ENCODE assay signal across 16 cellular contexts in the genomic region with DNA sequence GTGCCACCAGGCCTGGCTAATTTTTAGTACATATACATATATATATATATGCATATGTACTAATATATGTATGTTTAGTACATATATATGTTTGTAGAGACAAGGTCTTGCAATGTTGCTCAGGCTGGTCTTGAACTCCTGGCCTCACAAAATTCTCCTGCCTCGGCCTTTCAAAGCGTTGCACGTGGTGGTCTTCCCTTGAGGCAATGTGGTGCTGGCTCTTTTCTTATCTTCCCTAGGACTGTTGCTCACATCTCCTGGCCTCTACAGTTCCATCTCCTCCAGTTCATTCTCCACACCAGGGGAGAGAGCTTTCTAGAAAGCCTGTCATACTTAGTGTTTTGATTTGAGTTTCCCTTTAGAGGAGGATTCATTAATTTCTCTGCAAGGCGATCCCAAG. TPM values are rescaled to one million over a fixed set of nuclear protein-coding genes. Genes with fewer than 3 reads are reported as not detected.
DNase-seq lines count a peak whose midpoint lies in the region; ATAC-seq and TF ChIP-seq lines count a peak whose summit lies in the region.
"Had no signal": no experiment of that assay in that cellular context is flagged by ENCODE, and none has a peak within 500 bp of the region (broad histone marks: within the 10 kb centered on the region; RNA-seq: fewer than 3 reads in every experiment).

No MANE protein-coding gene starts in this region.

- H3K4me1 ChIP-seq in SJCRH30 (peaks cover 45% of the 10 kb centered on the region), tibial artery (peaks cover 0 to 29% (median 8%) of the 10 kb centered on the region in 4 donors)

- H3K4me3 ChIP-seq in SJCRH30 (no peak overlapping the region), tibial artery (no peak overlapping the region)
- H3K4me3 ChIP-seq: cardiac muscle cell, gastroesophageal sphincter, spleen had no signal

- H3K9me3 ChIP-seq in SJCRH30 (replicated peaks) (no peaks in the 10 kb centered on the region), tibial artery (no peaks in the 10 kb centered on the region)
- H3K9me3 ChIP-seq: gastroesophageal sphincter, spleen had no signal

- no peak for DNase-seq in activated naive CD8-positive, alpha-beta T cell treated with anti-CD3 and anti-CD28 coated beads for 36 hours
- DNase-seq in SJCRH30 (no peak), immature natural killer cell (no peak), tibial artery (no peak), NOMO-1 treated with DMSO at 0.1 percent for 48 hours (lab: John Stamatoyannopoulos, UW; ENCODE audit: unreplicated experiment) (no peak)
- DNase-seq: midbrain, NCI-H1092, NCI-H2081 treated with DMSO at 0.1 percent for 48 hours, NCI-H510A had no signal

- H3K27me3 Mint-ChIP-seq in activated naive CD8-positive, alpha-beta T cell: no peaks in the 10 kb centered on the region
- no peaks in the 10 kb centered on the region for H3K27me3 Mint-ChIP-seq in activated naive CD8-positive, alpha-beta T cell treated with anti-CD3 and anti-CD28 coated beads for 36 hours
- peaks cover 0 to 3% (median 0%) of the 10 kb centered on the region in 3 donors for H3K27me3 Mint-ChIP-seq in immature natural killer cell (ENCODE audit: low read depth in 3 of 3)

- H3K27ac Mint-ChIP-seq in activated naive CD8-positive, alpha-beta T cell: peak overlapping the region; percentile 76
- no peak overlapping the region for H3K27ac Mint-ChIP-seq in activated naive CD8-positive, alpha-beta T cell treated with anti-CD3 and anti-CD28 coated beads for 36 hours
- peak overlapping the region; percentile 85 to 92 (median 88) for H3K27ac Mint-ChIP-seq in immature natural killer cell

- ATAC-seq in HG02970 (IDR thresholded peaks at IDR 0.05; ENCODE audit: low FRiP score, unreplicated experiment): no peak
- ATAC-seq: esophagus mucosa, gastroesophageal sphincter had no signal

- H3K4me3 Mint-ChIP-seq in activated naive CD8-positive, alpha-beta T cell: no peak overlapping the region
- no peak overlapping the region for H3K4me3 Mint-ChIP-seq in activated naive CD8-positive, alpha-beta T cell treated with anti-CD3 and anti-CD28 coated beads for 36 hours
- H3K4me3 Mint-ChIP-seq in immature natural killer cell: peak overlapping the region; percentile 54 to 79 (median 66)

- no peaks in the 10 kb centered on the region for H3K36me3 Mint-ChIP-seq in activated naive CD8-positive, alpha-beta T cell
- H3K36me3 Mint-ChIP-seq in activated naive CD8-positive, alpha-beta T cell treated with anti-CD3 and anti-CD28 coated beads for 36 hours: no peaks in the 10 kb centered on the region
- peaks cover 0 to 3% (median 0%) of the 10 kb centered on the region in 3 donors for H3K36me3 Mint-ChIP-seq in immature natural killer cell

- H3K27ac ChIP-seq in SJCRH30 (peak overlapping the region; percentile 3; the same call in 1 of the 2 replicates), tibial artery (peak overlapping the region; percentile 10 to 13)
- H3K27ac ChIP-seq: cardiac muscle cell, KMS-11 had no signal

- peaks cover 50% of the 10 kb centered on the region for H3K4me1 Mint-ChIP-seq in activated naive CD8-positive, alpha-beta T cell (ENCODE audit: low read depth)
- peaks cover 29% of the 10 kb centered on the region for H3K4me1 Mint-ChIP-seq in activated naive CD8-positive, alpha-beta T cell treated with anti-CD3 and anti-CD28 coated beads for 36 hours
- H3K4me1 Mint-ChIP-seq in immature natural killer cell: peaks cover 80 to 93% of the 10 kb centered on the region in 2 donors

- no peaks in the 10 kb centered on the region for H3K9me3 Mint-ChIP-seq in activated naive CD8-positive, alpha-beta T cell (ENCODE audit: low read depth)
- H3K9me3 Mint-ChIP-seq in activated naive CD8-positive, alpha-beta T cell treated with anti-CD3 and anti-CD28 coated beads for 36 hours: no peaks in the 10 kb centered on the region
- H3K9me3 Mint-ChIP-seq in immature natural killer cell: no peaks in the 10 kb centered on the region

- H3K36me3 ChIP-seq in SJCRH30 (no peaks in the 10 kb centered on the region), tibial artery (no peaks in the 10 kb centered on the region)
- H3K36me3 ChIP-seq: cardiac muscle cell, spleen had no signal

- H3K27me3 ChIP-seq in SJCRH30 (no peaks in the 10 kb centered on the region), tibial artery (no peaks in the 10 kb centered on the region)
- H3K27me3 ChIP-seq: cardiac muscle cell, gastroesophageal sphincter, spleen had no signal

- no peak for TF ChIP-seq CTCF in tibial artery (IDR thresholded peaks at IDR 0.05)

- intact Hi-C loops in tibial artery (cut with DNase I; ENCODE audit: low total_unique reads): no loop called here

RNA-seq across cellular contexts. Expression of a gene that starts 28.9 kb away (rescaled TPM):
- total RNA-seq in activated naive CD8-positive, alpha-beta T cell treated with anti-CD3 and anti-CD28 coated beads for 36 hours: 10 to 100 TPM; 30.4 to 32.1 TPM
- total RNA-seq in SJCRH30 (2014; rRNA removed; shearing (Covaris generic)): 85.0 and 97.4 TPM in 2 replicates
- polyA plus RNA-seq in immature natural killer cell: 10 to 100 TPM; 34.2 to 71.0 (median 67.8) TPM

Comparison
In these comparisons a context has a peak if more than half of its experiments do, and no peak if none do; other contexts are left out.
1. H3K4me3 Mint-ChIP-seq: peak in immature natural killer cell (5 of 5); none in activated naive CD8-positive, alpha-beta T cell (single experiment) and activated naive CD8-positive, alpha-beta T cell treated with anti-CD3 and anti-CD28 coated beads for 36 hours (single experiment).